21 cellular contexts compared by ENCODE assay signal in the genomic region with DNA sequence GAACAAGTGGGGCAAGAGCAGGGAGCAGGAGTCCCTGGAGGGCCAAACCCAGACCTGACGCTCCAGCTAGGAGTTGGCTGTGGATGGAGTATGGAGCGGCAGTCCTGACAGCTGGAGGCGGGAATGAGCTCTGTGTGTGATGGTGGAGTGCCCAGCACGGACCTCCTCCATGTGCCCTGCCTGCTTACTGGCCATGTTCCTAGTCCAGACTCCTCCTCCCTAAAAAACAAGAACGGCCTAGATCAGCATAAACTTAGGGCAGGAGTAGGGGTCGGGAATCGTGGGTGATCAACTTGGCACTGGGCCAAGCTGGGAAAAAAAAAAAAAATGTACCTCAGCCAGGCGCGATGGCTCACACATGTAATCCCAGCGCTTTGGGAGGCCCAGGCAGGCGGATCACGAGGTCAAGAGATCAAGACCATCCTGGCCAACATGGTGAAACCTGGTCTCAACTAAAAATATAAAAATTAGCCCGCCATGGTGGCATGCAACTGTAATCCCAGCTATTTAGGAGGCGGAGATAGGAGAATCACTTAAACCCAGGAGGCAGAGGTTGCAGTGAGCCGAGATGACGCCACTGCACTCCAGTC. TPM values are rescaled to one million over a fixed set of nuclear protein-coding genes. Genes with fewer than 3 reads are reported as not detected.
DNase-seq lines count a peak whose midpoint lies in the region; ATAC-seq, FAIRE-seq and TF ChIP-seq lines count a peak whose summit lies in the region.
"Had no signal": no experiment of that assay in that cellular context is flagged by ENCODE, and none has a peak within 500 bp of the region (broad histone marks: within the 10 kb centered on the region; RNA-seq: fewer than 3 reads in every experiment).

No MANE protein-coding gene starts in this region.

- TF ChIP-seq RAD21 in SK-N-SH (IDR thresholded peaks at IDR 0.05; ENCODE audit: low read length) (no peak), K562 (CRISPR knock-in tag; conservative IDR thresholded peaks at IDR 0.05 in 1 of 2, IDR thresholded peaks at IDR 0.05 in 1 of 2) (no peak)

- H3K4ac ChIP-seq in mesendoderm (ENCODE audit: low read depth, low read length), result no peak overlapping the region

- H3K9me3 ChIP-seq in SK-N-SH (no peaks in the 10 kb centered on the region), K562 (replicated peaks; ENCODE audit: control insufficient read depth, insufficient read depth, low read depth, low read length) (no peaks in the 10 kb centered on the region), transverse colon (no peaks in the 10 kb centered on the region)
- H3K9me3 ChIP-seq in CD4-positive, alpha-beta T cell (ENCODE audit: control insufficient read depth, low read length), result no peaks in the 10 kb centered on the region
- H3K9me3 ChIP-seq: BLaER1 had no signal

- no peaks in the 10 kb centered on the region for H3K36me3 ChIP-seq in SK-N-SH (replicated peaks in 1 of 2; ENCODE audit: control insufficient read depth in 1 of 2, insufficient read depth in 2 of 2, low read length in 1 of 2)
- peaks cover 41% of the 10 kb centered on the region; the same call in 2 of the 3 replicates for H3K36me3 ChIP-seq in K562 (ENCODE audit: control insufficient read depth, insufficient read depth, low read length)
- no peaks in the 10 kb centered on the region for H3K36me3 ChIP-seq in mesendoderm (ENCODE audit: control insufficient read depth, insufficient read depth, low read length)
- peaks cover 0 to 2% (median 0%) of the 10 kb centered on the region in 4 donors for H3K36me3 ChIP-seq in transverse colon

- no peak overlapping the region for H4K5ac ChIP-seq in mesendoderm (ENCODE audit: low read length)

- TF ChIP-seq EP300 in SK-N-SH (IDR thresholded peaks at IDR 0.05; ENCODE audit: borderline replicate concordance in 1 of 2, low read depth in 1 of 2, low read length in 1 of 2), result no peak
- TF ChIP-seq EP300 in K562 (IDR thresholded peaks at IDR 0.05; ENCODE audit: low read length), result no peak
- TF ChIP-seq EP300 in transverse colon (IDR thresholded peaks at IDR 0.05; ENCODE audit: low read depth), result no peak

- H3K27me3 ChIP-seq in SK-N-SH (ENCODE audit: insufficient read depth), result no peaks in the 10 kb centered on the region
- H3K27me3 ChIP-seq in CD4-positive, alpha-beta T cell (ENCODE audit: control insufficient read depth, insufficient read depth, low read length), result no peaks in the 10 kb centered on the region
- H3K27me3 ChIP-seq in K562 (ENCODE audit: control insufficient read depth in 2 of 2, insufficient read depth in 2 of 2, low read length in 2 of 2), result no peaks in the 10 kb centered on the region
- H3K27me3 ChIP-seq in mesendoderm (ENCODE audit: insufficient read depth, low read length, poor library complexity), result no peaks in the 10 kb centered on the region
- peaks cover 5% of the 10 kb centered on the region for H3K27me3 ChIP-seq in transverse colon
- H3K27me3 ChIP-seq: BLaER1 had no signal

- no peak overlapping the region for H3K4me3 Mint-ChIP-seq in CD4-positive, alpha-beta T cell
- H3K4me3 Mint-ChIP-seq: CD8-positive, alpha-beta memory T cell; HFFc6; IgD-negative memory B cell had no signal

- H3K36me3 Mint-ChIP-seq in CD4-positive, alpha-beta T cell (ENCODE audit: low read depth), result peaks cover 15% of the 10 kb centered on the region

- no peak overlapping the region for H3K27ac ChIP-seq in SK-N-SH (ENCODE audit: low read depth in 2 of 2, low read length in 1 of 2)
- H3K27ac ChIP-seq in CD4-positive, alpha-beta T cell (ENCODE audit: low read depth, low read length), result no peak overlapping the region
- H3K27ac ChIP-seq in K562 (ENCODE audit: extremely low read depth, low read depth, low read length), result no peak overlapping the region
- no peak overlapping the region for H3K27ac ChIP-seq in mesendoderm (ENCODE audit: low read depth, low read length)
- no peak overlapping the region for H3K27ac ChIP-seq in transverse colon
- H3K27ac ChIP-seq: BLaER1 had no signal

- H3K4me2 ChIP-seq in SK-N-SH (no peak overlapping the region), K562 (ENCODE audit: insufficient read depth, low read length) (no peak overlapping the region), mesendoderm (ENCODE audit: low read length) (no peak overlapping the region)
- H3K4me2 ChIP-seq: BLaER1 had no signal

- H3K18ac ChIP-seq in mesendoderm (ENCODE audit: low read length), result no peak overlapping the region

- no peak overlapping the region for H3K23ac ChIP-seq in mesendoderm (ENCODE audit: low read length)

- H2AK5ac ChIP-seq in mesendoderm (ENCODE audit: low read length), result no peak overlapping the region

- CTCF ChIA-PET in SK-N-SH (lab: Yijun Ruan, JAX) (interaction anchor here (0.6 to 7.5 kb wide), 4 partner anchors 12 to 102 kb away, joined by 3 to 176 read pairs (median 79); partner anchors contain the start of gene LTBP4), K562 (lab: Yijun Ruan, JAX; ENCODE audit: low intra/inter-chr PET ratio) (no interaction called here)
- CTCF ChIA-PET in CD4-positive, alpha-beta T cell (lab: Charles Lee), result no interaction called here

- H3K4me3 ChIP-seq in SK-N-SH (ENCODE audit: low read depth in 2 of 2, low read length in 1 of 2) (no peak overlapping the region), K562 (no peak overlapping the region), mesendoderm (ENCODE audit: low read length) (no peak overlapping the region), transverse colon (no peak overlapping the region)
- H3K4me3 ChIP-seq: BLaER1 had no signal

- no peaks in the 10 kb centered on the region for H4K20me1 ChIP-seq in SK-N-SH (ENCODE audit: insufficient read depth)
- no peaks in the 10 kb centered on the region for H4K20me1 ChIP-seq in K562 (replicated peaks; ENCODE audit: control insufficient read depth, insufficient read depth, low read length)
- H4K20me1 ChIP-seq: BLaER1 had no signal

- no peak for TF ChIP-seq CTCF in SK-N-SH (IDR thresholded peaks at IDR 0.05)
- TF ChIP-seq CTCF in CD4-positive, alpha-beta T cell (IDR thresholded peaks at IDR 0.05), result no peak
- no peak for TF ChIP-seq CTCF in K562 (IDR thresholded peaks at IDR 0.05 in 2 of 3, conservative IDR thresholded peaks at IDR 0.05 in 1 of 3; ENCODE audit: insufficient read depth in 2 of 3, low read depth in 1 of 3, low read length in 3 of 3)
- TF ChIP-seq CTCF in transverse colon (IDR thresholded peaks at IDR 0.05), result no peak

- peaks cover 15% of the 10 kb centered on the region for H3K4me1 Mint-ChIP-seq in CD4-positive, alpha-beta T cell (ENCODE audit: low read depth)

- ATAC-seq in SK-N-SH treated with all-trans-retinoic acid at 6 μM for 48 hours, result no peak
- no peak for ATAC-seq in CD4-positive, alpha-beta T cell (ENCODE audit: poor library complexity)
- no peak for ATAC-seq in K562
- ATAC-seq in HG03025 (IDR thresholded peaks at IDR 0.05; ENCODE audit: low FRiP score, unreplicated experiment), result no peak
- ATAC-seq: PC-3 had no signal

- peak; percentile 43; the same call in 1 of the 2 replicates for TF ChIP-seq POLR2A in K562 (conservative IDR thresholded peaks at IDR 0.05)
- TF ChIP-seq POLR2A in transverse colon (IDR thresholded peaks at IDR 0.05), result no peak

- peak overlapping the region; percentile 53 for H3K27ac Mint-ChIP-seq in CD4-positive, alpha-beta T cell
- H3K27ac Mint-ChIP-seq: HFFc6, IgD-negative memory B cell had no signal

- no peaks in the 10 kb centered on the region for H3K9me3 Mint-ChIP-seq in CD4-positive, alpha-beta T cell
- H3K9me3 Mint-ChIP-seq: CD8-positive, alpha-beta memory T cell; HFFc6; IgD-negative memory B cell had no signal

- DNase-seq in SK-N-SH, result peak; percentile 16
- DNase-seq in CD4-positive, alpha-beta T cell, result no peak
- no peak for DNase-seq in K562 (ENCODE audit: extremely low read depth in 1 of 4, low spot score in 3 of 4)
- no peak for DNase-seq in mesendoderm
- no peak for DNase-seq in globus pallidus (ENCODE audit: low spot score)
- no peak for DNase-seq in transverse colon
- DNase-seq: 8988T, DND-41, GF-D8, GOT3, HFFc6, NCI-H1105 treated with DMSO at 0.1 percent for 48 hours, NCI-H187, NCI-H446, PC-3 had no signal

- H4K8ac ChIP-seq in mesendoderm (ENCODE audit: low read depth, low read length), result no peak overlapping the region

- intact Hi-C loops in CD4-positive, alpha-beta T cell (cut with DNase I, micrococcal nuclease), result loop anchor here in 1 of 2 experiments (10.0 kb wide), 1 partner anchor 496 kb away; no protein-coding TSS in a partner anchor
- intact Hi-C loops in K562 (cut with micrococcal nuclease) (no loop called here), transverse colon (cut with DNase I; ENCODE audit: low total_unique reads) (loop anchor here (10.0 kb wide), 1 partner anchor 106 kb away; no protein-coding TSS in a partner anchor)

- POLR2A ChIA-PET in SK-N-SH (lab: Yijun Ruan, JAX) (interaction anchor here (1.3 kb wide), 1 partner anchor 20 kb away, joined by 7 read pairs; no protein-coding TSS in a partner anchor), K562 (lab: Yijun Ruan, JAX) (interaction anchor here (0.7 kb wide), 1 partner anchor 27 kb away, joined by 4 read pairs; no protein-coding TSS in a partner anchor)
- POLR2A ChIA-PET in CD4-positive, alpha-beta T cell (lab: Charles Lee), result interaction anchor here (0.7 kb wide), 1 partner anchor 25 kb away, joined by 3 read pairs; no protein-coding TSS in a partner anchor

- FAIRE-seq in K562 (lab: Jason Lieb, UNC), result no peak
- FAIRE-seq: GM12891 had no signal

- H2BK5ac ChIP-seq in mesendoderm (ENCODE audit: low read length), result peak overlapping the region; percentile 67

- H3K79me2 ChIP-seq in SK-N-SH (ENCODE audit: insufficient read depth) (no peaks in the 10 kb centered on the region), K562 (ENCODE audit: control insufficient read depth, insufficient read depth, low read length) (no peaks in the 10 kb centered on the region), mesendoderm (ENCODE audit: control insufficient read depth, insufficient read depth, low read length) (no peaks in the 10 kb centered on the region)

- H3K9me1 ChIP-seq in K562 (ENCODE audit: control insufficient read depth, insufficient read depth, low read length), result no peaks in the 10 kb centered on the region

- no peak overlapping the region for H2BK15ac ChIP-seq in mesendoderm (replicated peaks; ENCODE audit: low read depth)

- H3K79me1 ChIP-seq in mesendoderm (ENCODE audit: low read length), result no peaks in the 10 kb centered on the region

- BruUV-seq in K562 (replicated peaks; lab: Mats Ljungman, UMichigan), result no TSS peak

- H3K27me3 Mint-ChIP-seq in CD4-positive, alpha-beta T cell, result no peaks in the 10 kb centered on the region

- in situ Hi-C loops in K562 (cut with MboI), result no loop called here
- in situ Hi-C loops in transverse colon (cut with MboI; ENCODE audit: low pct_ligation_motif_present in 1 of 4, low pct_unique_long_range_greater_than_20kb in 1 of 4, low sequenced_read_pairs in 3 of 4), result loop anchor here in 1 of 4 donors (10.0 kb wide), 1 partner anchor 86 kb away; no protein-coding TSS in a partner anchor

- no peak overlapping the region for H2BK120ac ChIP-seq in mesendoderm (ENCODE audit: low read depth, low read length)

- H3K9me2 ChIP-seq in SK-N-SH, result no peaks in the 10 kb centered on the region

- H3K56ac ChIP-seq in mesendoderm (ENCODE audit: low read length), result peak overlapping the region; percentile 78

- H3F3A ChIP-seq in SK-N-SH (replicated peaks; ENCODE audit: insufficient read depth), result no peaks in the 10 kb centered on the region

- H2AFZ ChIP-seq in SK-N-SH (ENCODE audit: low read depth) (no peak overlapping the region), K562 (ENCODE audit: low read depth, low read length) (no peak overlapping the region)

- H3K4me1 ChIP-seq in SK-N-SH (ENCODE audit: control insufficient read depth in 1 of 2, insufficient read depth in 2 of 2, low read depth in 1 of 2, low read length in 1 of 2), result peaks cover 0 to 4% of the 10 kb centered on the region in 2 experiments; a peak in 1 of 4 replicates
- peaks cover 10 to 34% of the 10 kb centered on the region in 2 experiments for H3K4me1 ChIP-seq in K562 (replicated peaks in 1 of 2; ENCODE audit: control insufficient read depth in 2 of 2, insufficient read depth in 2 of 2, low read length in 2 of 2)
- H3K4me1 ChIP-seq in mesendoderm (ENCODE audit: control insufficient read depth, low read depth, low read length), result peaks cover 12% of the 10 kb centered on the region
- peaks cover 0 to 9% (median 4%) of the 10 kb centered on the region in 4 donors for H3K4me1 ChIP-seq in transverse colon

- H3K9ac ChIP-seq in SK-N-SH (no peak overlapping the region), K562 (ENCODE audit: insufficient read depth in 1 of 2, low read depth in 2 of 2, low read length in 2 of 2) (0 out of 4 replicates have a peak overlapping the region, but pooled peaks of 1 of the 2 experiments have one; percentile 24), mesendoderm (ENCODE audit: low read length) (peak overlapping the region; percentile 21)
- H3K9ac ChIP-seq: BLaER1 had no signal

- WGBS in SK-N-SH (ENCODE audit: low lambda C conversion rate), result 68% methylated on average over 16 of the region's 16 CpGs
- WGBS in K562 (ENCODE audit: insufficient coverage, low coverage, missing lambda C conversion rate), result 76% methylated on average over 14 of the region's 16 CpGs
- no CpG with 5 or more reads among the region's 16 CpGs for WGBS in mesendoderm (ENCODE audit: extremely low coverage, insufficient coverage, low lambda C conversion rate)
- 54 to 66% methylated on average over 8 to 16 of the region's 16 CpGs for WGBS in transverse colon (ENCODE audit: low coverage in 1 of 2), 2 donors

RNA-seq across cellular contexts. Expression of gene LTBP4, which starts 29.5 kb away (rescaled TPM):
- polyA plus RNA-seq in SK-N-SH (2012; rRNA removed) (15.9 and 24.8 TPM in 2 replicates), K562 (2011; rRNA removed) (34.4 and 64.2 TPM in 2 replicates), K562 (2014; fragmentation: Illumina TruSeq; extraction: Trizol) (31.6 and 65.6 TPM in 2 replicates), K562 (2014; fragmentation: Nextera tagmentation; extraction: Ambion mirVana) (under 1 TPM; 0.35 to 0.53 TPM), K562 (2014; rRNA removed) (108 and 112 TPM in 2 replicates)
- polyA plus RNA-seq in SK-N-SH (2012; cell fraction: cytosol; rRNA removed), result 6.8 and 12.4 TPM in 2 replicates
- polyA plus RNA-seq in SK-N-SH (2012; cell fraction: nucleus; rRNA removed), result 185 and 324 TPM in 2 replicates
- total RNA-seq in CD4-positive, alpha-beta T cell, result 100 to 1,000 TPM; 116 to 134 TPM
- total RNA-seq in K562 (2011; cell fraction: chromatin; rRNA removed; ENCODE audit: low replicate concordance), result 209 and 457 TPM in 2 replicates
- 301 and 327 TPM in 2 replicates for total RNA-seq in K562 (2011; cell fraction: nucleolus; rRNA removed)
- 219 and 259 TPM in 2 replicates for total RNA-seq in K562 (2011; cell fraction: nucleoplasm; rRNA removed)
- total RNA-seq in K562 (2014; rRNA removed) (38.7 and 44.5 TPM in 2 replicates), K562 (2014; rRNA removed; fragmentation: Illumina TruSeq; extraction: Trizol) (6.1 and 9.7 TPM in 2 replicates), K562 (2015; rRNA removed; fragmentation: Illumina TruSeq; extraction: Trizol) (19.9 and 25.0 TPM in 2 replicates), K562 (2021) (148 and 160 TPM in 2 replicates), transverse colon (100 to 1,000 TPM; 122 to 477 (median 253) TPM)
- 40.5 and 63.1 TPM in 2 replicates for polyA plus RNA-seq in K562 (2011; cell fraction: cytosol; rRNA removed)
- 400 and 488 TPM in 2 replicates for polyA plus RNA-seq in K562 (2011; cell fraction: nucleus; rRNA removed)
- 256 and 263 TPM in 2 replicates for polyA plus RNA-seq in K562 (2012)
- polyA minus RNA-seq in K562 (2011; rRNA and poly(A)+ RNA removed), result 6.8 and 10.0 TPM in 2 replicates
- polyA minus RNA-seq in K562 (2011; cell fraction: cytosol; rRNA and poly(A)+ RNA removed), result 50.8 and 74.4 TPM in 2 replicates
- polyA minus RNA-seq in K562 (2011; cell fraction: nucleus; rRNA and poly(A)+ RNA removed), result 47.9 and 57.5 TPM in 2 replicates
- polyA plus RNA-seq in mesendoderm (2013, experiment 1 of 2), result 28.7 TPM
- polyA plus RNA-seq in mesendoderm (2013, experiment 2 of 2), result 28.9 TPM

RNA-seq across cellular contexts. Expression of gene SHKBP1, which starts 54.0 kb away (rescaled TPM):
- polyA plus RNA-seq in SK-N-SH (2012; rRNA removed) (49.1 and 62.7 TPM in 2 replicates), K562 (2011; rRNA removed) (18.9 and 24.4 TPM in 2 replicates), K562 (2014; fragmentation: Illumina TruSeq; extraction: Trizol) (33.7 and 42.0 TPM in 2 replicates), K562 (2014; fragmentation: Nextera tagmentation; extraction: Ambion mirVana) (1 to 10 TPM; 1.2 to 4.9 TPM), K562 (2014; rRNA removed) (34.2 and 40.4 TPM in 2 replicates)
- polyA plus RNA-seq in SK-N-SH (2012; cell fraction: cytosol; rRNA removed), result 18.1 and 37.6 TPM in 2 replicates
- polyA plus RNA-seq in SK-N-SH (2012; cell fraction: nucleus; rRNA removed), result 93.4 and 94.6 TPM in 2 replicates
- total RNA-seq in CD4-positive, alpha-beta T cell, result 10 to 100 TPM; 82.5 to 92.9 TPM
- total RNA-seq in K562 (2011; cell fraction: chromatin; rRNA removed; ENCODE audit: low replicate concordance), result 33.3 and 146 TPM in 2 replicates
- total RNA-seq in K562 (2011; cell fraction: nucleolus; rRNA removed), result 62.0 and 84.4 TPM in 2 replicates
- 39.4 and 65.9 TPM in 2 replicates for total RNA-seq in K562 (2011; cell fraction: nucleoplasm; rRNA removed)
- total RNA-seq in K562 (2014; rRNA removed) (33.7 and 48.0 TPM in 2 replicates), K562 (2014; rRNA removed; fragmentation: Illumina TruSeq; extraction: Trizol) (6.6 and 9.6 TPM in 2 replicates), K562 (2015; rRNA removed; fragmentation: Illumina TruSeq; extraction: Trizol) (17.5 and 22.3 TPM in 2 replicates), K562 (2021) (54.5 and 58.1 TPM in 2 replicates), transverse colon (100 to 1,000 TPM in 1 of 4 donors, 10 to 100 TPM in 3; 58.7 to 111 (median 60.9) TPM)
- polyA plus RNA-seq in K562 (2011; cell fraction: cytosol; rRNA removed), result 34.0 and 79.0 TPM in 2 replicates
- polyA plus RNA-seq in K562 (2011; cell fraction: nucleus; rRNA removed), result 68.6 and 104 TPM in 2 replicates
- 56.1 and 106 TPM in 2 replicates for polyA plus RNA-seq in K562 (2012)
- polyA minus RNA-seq in K562 (2011; rRNA and poly(A)+ RNA removed), result 11.5 and 17.4 TPM in 2 replicates
- 53.0 and 61.0 TPM in 2 replicates for polyA minus RNA-seq in K562 (2011; cell fraction: cytosol; rRNA and poly(A)+ RNA removed)
- 18.8 and 19.9 TPM in 2 replicates for polyA minus RNA-seq in K562 (2011; cell fraction: nucleus; rRNA and poly(A)+ RNA removed)
- 52.1 TPM for polyA plus RNA-seq in mesendoderm (2013, experiment 1 of 2)
- 49.6 TPM for polyA plus RNA-seq in mesendoderm (2013, experiment 2 of 2)

RNA-seq across cellular contexts. Expression of gene NUMBL, which starts 59.8 kb away (rescaled TPM):
- 38.8 and 54.6 TPM in 2 replicates for polyA plus RNA-seq in SK-N-SH (2012; rRNA removed)
- 28.0 and 28.5 TPM in 2 replicates for polyA plus RNA-seq in SK-N-SH (2012; cell fraction: cytosol; rRNA removed)
- polyA plus RNA-seq in SK-N-SH (2012; cell fraction: nucleus; rRNA removed), result 131 and 179 TPM in 2 replicates
- total RNA-seq in CD4-positive, alpha-beta T cell, result 1 to 10 TPM; 5.2 to 5.4 TPM
- total RNA-seq in K562 (2011; cell fraction: chromatin; rRNA removed; ENCODE audit: low replicate concordance), result 39.2 and 53.7 TPM in 2 replicates
- 24.0 and 29.3 TPM in 2 replicates for total RNA-seq in K562 (2011; cell fraction: nucleolus; rRNA removed)
- total RNA-seq in K562 (2011; cell fraction: nucleoplasm; rRNA removed), result 33.8 and 65.4 TPM in 2 replicates
- 10.3 and 12.2 TPM in 2 replicates for total RNA-seq in K562 (2014; rRNA removed)
- 3.0 TPM in 2 replicates for total RNA-seq in K562 (2014; rRNA removed; fragmentation: Illumina TruSeq; extraction: Trizol)
- total RNA-seq in K562 (2015; rRNA removed; fragmentation: Illumina TruSeq; extraction: Trizol), result 5.0 and 5.7 TPM in 2 replicates
- 38.6 and 41.5 TPM in 2 replicates for total RNA-seq in K562 (2021)
- polyA plus RNA-seq in K562 (2011; rRNA removed), result 6.6 and 9.2 TPM in 2 replicates
- 6.5 and 15.8 TPM in 2 replicates for polyA plus RNA-seq in K562 (2011; cell fraction: cytosol; rRNA removed)
- polyA plus RNA-seq in K562 (2011; cell fraction: nucleus; rRNA removed), result 20.5 and 36.4 TPM in 2 replicates
- polyA plus RNA-seq in K562 (2012), result 12.7 and 13.9 TPM in 2 replicates
- polyA plus RNA-seq in K562 (2014; fragmentation: Illumina TruSeq; extraction: Trizol), result 9.0 and 13.7 TPM in 2 replicates
- polyA plus RNA-seq in K562 (2014; fragmentation: Nextera tagmentation; extraction: Ambion mirVana), result under 1 TPM; 0.39 to 0.63 TPM
- 16.1 and 18.8 TPM in 2 replicates for polyA plus RNA-seq in K562 (2014; rRNA removed)
- polyA minus RNA-seq in K562 (2011; rRNA and poly(A)+ RNA removed), result 14.8 and 16.7 TPM in 2 replicates
- 4.8 and 6.4 TPM in 2 replicates for polyA minus RNA-seq in K562 (2011; cell fraction: cytosol; rRNA and poly(A)+ RNA removed)
- 7.8 and 8.3 TPM in 2 replicates for polyA minus RNA-seq in K562 (2011; cell fraction: nucleus; rRNA and poly(A)+ RNA removed)
- 11.9 TPM for polyA plus RNA-seq in mesendoderm (2013, experiment 1 of 2)
- polyA plus RNA-seq in mesendoderm (2013, experiment 2 of 2), result 11.9 TPM
- 10 to 100 TPM in 3 of 4 donors, 1 to 10 TPM in 1; 9.0 to 44.9 (median 20.4) TPM for total RNA-seq in transverse colon

Comparison
In these comparisons a context has a peak if more than half of its experiments do, and no peak if none do; other contexts are left out.
1. Of the 27 proteins assayed by ChIP-seq in both K562 and SK-N-SH: peak only in K562: ZBTB33; only in SK-N-SH: none; in both: NFIC; in neither: 25.